ENCODE assay signal across 19 cellular contexts in genomic region chr14:83887871-83888270, GRCh38.
DNase-seq lines count a peak whose midpoint lies in the region; ATAC-seq, FAIRE-seq and TF ChIP-seq lines count a peak whose summit lies in the region.
"Had no signal": no experiment of that assay in that cellular context is flagged by ENCODE, and none has a peak within 500 bp of the region (broad histone marks: within the 10 kb centered on the region; RNA-seq: fewer than 3 reads in every experiment).

No MANE protein-coding gene starts in this region.

- no peak for TF ChIP-seq RAD21 in SK-N-SH (IDR thresholded peaks at IDR 0.05; ENCODE audit: low read length)

- no peak overlapping the region for H3K4me3 ChIP-seq in SK-N-SH (ENCODE audit: low read depth in 2 of 2, low read length in 1 of 2)
- no peak overlapping the region for H3K4me3 ChIP-seq in adipocyte (ENCODE audit: low read length)
- no peak overlapping the region for H3K4me3 ChIP-seq in fibroblast of villous mesenchyme (ENCODE audit: low read depth, low read length)
- H3K4me3 ChIP-seq in neuronal stem cell (ENCODE audit: low read length in 2 of 2) = no peak overlapping the region
- H3K4me3 ChIP-seq: BLaER1 treated with 17β-estradiol and CSF1 and Interleukin-3, amounts not matched to agents 10 nM and 100 nM; GM12878 had no signal

- no peaks in the 10 kb centered on the region for H3K4me1 ChIP-seq in SK-N-SH (ENCODE audit: control insufficient read depth in 1 of 2, insufficient read depth in 2 of 2, low read depth in 1 of 2, low read length in 1 of 2)
- H3K4me1 ChIP-seq in adipocyte (ENCODE audit: control insufficient read depth, insufficient read depth, low read length) = no peaks in the 10 kb centered on the region
- peaks cover 0 to 3% of the 10 kb centered on the region in 2 donors for H3K4me1 ChIP-seq in neuronal stem cell (ENCODE audit: control insufficient read depth in 2 of 2, insufficient read depth in 1 of 2, low read depth in 1 of 2, low read length in 2 of 2)
- H3K4me1 ChIP-seq: BLaER1 treated with 17β-estradiol and CSF1 and Interleukin-3, amounts not matched to agents 10 nM and 100 nM had no signal

- H3K36me3 ChIP-seq in SK-N-SH (replicated peaks in 1 of 2; ENCODE audit: control insufficient read depth in 1 of 2, insufficient read depth in 2 of 2, low read length in 1 of 2) (no peaks in the 10 kb centered on the region), adipocyte (ENCODE audit: control insufficient read depth, insufficient read depth, low read length, severe bottlenecking) (no peaks in the 10 kb centered on the region), neuronal stem cell (replicated peaks in 1 of 2; ENCODE audit: control insufficient read depth in 2 of 2, insufficient read depth in 2 of 2, low read length in 2 of 2) (no peaks in the 10 kb centered on the region)
- H3K36me3 ChIP-seq: BLaER1 treated with 17β-estradiol and CSF1 and Interleukin-3, amounts not matched to agents 10 nM and 100 nM had no signal

- no peaks in the 10 kb centered on the region for H3K79me1 ChIP-seq in neuronal stem cell (ENCODE audit: low read depth, low read length)

- TF ChIP-seq POLR2A in GM12891 (IDR thresholded peaks at IDR 0.05; ENCODE audit: low read depth, low read length) = no peak

- H2BK5ac ChIP-seq in neuronal stem cell (ENCODE audit: low read length) = no peak overlapping the region

- no peak overlapping the region for H3K18ac ChIP-seq in neuronal stem cell (ENCODE audit: low read length)

- CTCF ChIA-PET in SK-N-SH (lab: Yijun Ruan, JAX) = no interaction called here

- POLR2A ChIA-PET in SK-N-SH (lab: Yijun Ruan, JAX) = no interaction called here

- no peaks in the 10 kb centered on the region for H4K20me1 ChIP-seq in SK-N-SH (ENCODE audit: insufficient read depth)
- H4K20me1 ChIP-seq: BLaER1 treated with 17β-estradiol and CSF1 and Interleukin-3, amounts not matched to agents 10 nM and 100 nM had no signal

- H3K79me2 ChIP-seq in SK-N-SH (ENCODE audit: insufficient read depth) = no peaks in the 10 kb centered on the region

- no peak for DNase-seq in SK-N-SH
- peak; percentile 52 for DNase-seq in adipocyte (ENCODE audit: low read depth)
- DNase-seq in fibroblast of villous mesenchyme (ENCODE audit: low read depth) = peak; percentile 3
- DNase-seq in neuronal stem cell (ENCODE audit: low spot score) = no peak
- DNase-seq in GM12891 (ENCODE audit: insufficient read length, low spot score) = no peak
- DNase-seq in D341Med (ENCODE audit: low spot score) = no peak
- DNase-seq: Calu3; CD8-positive, alpha-beta T cell; DMS 273 treated with DMSO at 0.1 percent for 48 hours; DMS53; DND-41; EL; GOT3; H7 had no signal

- 13% methylated on average over 1 of the region's 1 CpG for WGBS in SK-N-SH (ENCODE audit: low lambda C conversion rate)
- WGBS in neuronal stem cell (ENCODE audit: extremely low coverage in 2 of 2, insufficient read length in 2 of 2, insufficient replicate concordance in 1 of 2), 2 donors = no CpG with 5 or more reads among the region's 1 CpG

- no peak overlapping the region for H2BK12ac ChIP-seq in neuronal stem cell (ENCODE audit: low read length)

- no peak overlapping the region for H4K91ac ChIP-seq in neuronal stem cell (ENCODE audit: low read depth, low read length, poor library complexity)

- H3K27ac ChIP-seq in SK-N-SH (ENCODE audit: low read depth in 2 of 2, low read length in 1 of 2) (no peak overlapping the region), neuronal stem cell (replicated peaks; ENCODE audit: low read length) (no peak overlapping the region)
- H3K27ac ChIP-seq: 22Rv1; BLaER1 treated with 17β-estradiol and CSF1 and Interleukin-3, amounts not matched to agents 10 nM and 100 nM had no signal

- no peaks in the 10 kb centered on the region for H3F3A ChIP-seq in SK-N-SH (replicated peaks; ENCODE audit: insufficient read depth)

- H3K9me2 ChIP-seq in SK-N-SH = no peaks in the 10 kb centered on the region

- no peak overlapping the region for H2AFZ ChIP-seq in SK-N-SH (ENCODE audit: low read depth)
- peak overlapping the region; percentile 54 for H2AFZ ChIP-seq in neuronal stem cell (ENCODE audit: low read length)

- ATAC-seq in SK-N-SH treated with all-trans-retinoic acid at 6 μM for 48 hours (no peak), GM19467 (IDR thresholded peaks at IDR 0.05; ENCODE audit: unreplicated experiment) (no peak)
- ATAC-seq: CD8-positive, alpha-beta T cell; GM12878 had no signal

- no peak for TF ChIP-seq EP300 in SK-N-SH (IDR thresholded peaks at IDR 0.05; ENCODE audit: borderline replicate concordance in 1 of 2, low read depth in 1 of 2, low read length in 1 of 2)

- no peak overlapping the region for H2AK5ac ChIP-seq in neuronal stem cell (ENCODE audit: low read depth, low read length)

- no peak overlapping the region for H3K4ac ChIP-seq in neuronal stem cell (ENCODE audit: low read length)

- H3K9ac ChIP-seq in SK-N-SH = no peak overlapping the region
- no peak overlapping the region for H3K9ac ChIP-seq in adipocyte (ENCODE audit: low read length)
- H3K9ac ChIP-seq in neuronal stem cell (ENCODE audit: low read depth, low read length, poor library complexity) = no peak overlapping the region
- H3K9ac ChIP-seq: BLaER1 treated with 17β-estradiol and CSF1 and Interleukin-3, amounts not matched to agents 10 nM and 100 nM had no signal

- TF ChIP-seq CTCF in SK-N-SH (IDR thresholded peaks at IDR 0.05) = no peak
- TF ChIP-seq CTCF in fibroblast of villous mesenchyme (IDR thresholded peaks at IDR 0.05; ENCODE audit: insufficient read depth, low read depth, low read length) = no peak

- no peak overlapping the region for H2BK120ac ChIP-seq in neuronal stem cell (ENCODE audit: low read depth, low read length)

- FAIRE-seq in GM12891 (lab: Jason Lieb, UNC) = no peak
- FAIRE-seq: GM12878 had no signal

- no peak overlapping the region for H3K23ac ChIP-seq in neuronal stem cell (ENCODE audit: low read depth, low read length, poor library complexity)

- H4K8ac ChIP-seq in neuronal stem cell (ENCODE audit: low read depth, low read length) = no peak overlapping the region

- H3K14ac ChIP-seq in neuronal stem cell (ENCODE audit: low read length) = no peak overlapping the region

- no peaks in the 10 kb centered on the region for H3K9me3 ChIP-seq in SK-N-SH
- H3K9me3 ChIP-seq in adipocyte (ENCODE audit: control insufficient read depth, low read length) = no peaks in the 10 kb centered on the region
- no peaks in the 10 kb centered on the region for H3K9me3 ChIP-seq in neuronal stem cell (replicated peaks in 1 of 2; ENCODE audit: control insufficient read depth in 2 of 2, insufficient read depth in 1 of 2, low read depth in 1 of 2, low read length in 2 of 2)
- H3K9me3 ChIP-seq: BLaER1 treated with 17β-estradiol and CSF1 and Interleukin-3, amounts not matched to agents 10 nM and 100 nM had no signal

- H2BK15ac ChIP-seq in neuronal stem cell (ENCODE audit: low read length) = no peak overlapping the region

- H3K27me3 ChIP-seq in SK-N-SH (ENCODE audit: insufficient read depth) (no peaks in the 10 kb centered on the region), adipocyte (replicated peaks; ENCODE audit: control insufficient read depth, insufficient read depth, low read length) (no peaks in the 10 kb centered on the region), neuronal stem cell (ENCODE audit: control insufficient read depth in 3 of 3, insufficient read depth in 3 of 3, low read depth in 1 of 3, low read length in 3 of 3) (no peaks in the 10 kb centered on the region)
- H3K27me3 ChIP-seq: BLaER1 treated with 17β-estradiol and CSF1 and Interleukin-3, amounts not matched to agents 10 nM and 100 nM had no signal

- H3K4me2 ChIP-seq in SK-N-SH (no peak overlapping the region), neuronal stem cell (ENCODE audit: insufficient read depth, low read length, poor library complexity, severe bottlenecking) (no peak overlapping the region)
- H3K4me2 ChIP-seq: BLaER1 treated with 17β-estradiol and CSF1 and Interleukin-3, amounts not matched to agents 10 nM and 100 nM had no signal

TF ChIP-seq in SK-N-SH, 30 proteins besides CTCF, POLR2A, EP300 and RAD21:
- TF ChIP-seq FOXM1 (IDR thresholded peaks at IDR 0.05; ENCODE audit: low read depth) = no peak
- TF ChIP-seq TCF12 (IDR thresholded peaks at IDR 0.05) = 0 out of 2 replicates have a peak, but pooled peaks have one; percentile 28
TF ChIP-seq in SK-N-SH: peak in this region for 1.

TF ChIP-seq in SK-N-SH treated with all-trans-retinoic acid at 6 μM for 48 hours, 23 proteins besides CTCF, POLR2A, EP300 and RAD21 (continues in another document):
- no peak for TF ChIP-seq ZFP3 (CRISPR knock-in tag; IDR thresholded peaks at IDR 0.05)
- TF ChIP-seq TOX (CRISPR knock-in tag; IDR thresholded peaks at IDR 0.05; ENCODE audit: borderline replicate concordance) = no peak
- no peak for TF ChIP-seq ZNF565 (CRISPR knock-in tag; conservative IDR thresholded peaks at IDR 0.05; ENCODE audit: low read depth)

TF ChIP-seq in GM12891, 5 proteins besides CTCF, POLR2A, EP300 and RAD21:
- TF ChIP-seq PAX5 (IDR thresholded peaks at IDR 0.05; ENCODE audit: insufficient read depth, low read length, severe bottlenecking) = no peak
- TF ChIP-seq POLR2AphosphoS5 (IDR thresholded peaks at IDR 0.05; ENCODE audit: low read depth, low read length) = no peak
- TF ChIP-seq POU2F2 (IDR thresholded peaks at IDR 0.05; ENCODE audit: low read depth, low read length) = no peak
- TF ChIP-seq SPI1 (IDR thresholded peaks at IDR 0.05; ENCODE audit: low read depth, low read length) = no peak
- no peak for TF ChIP-seq TAF1 (IDR thresholded peaks at IDR 0.05; ENCODE audit: low read depth, low read length)

Comparison
In these comparisons a context has a peak if more than half of its experiments do, and no peak if none do; other contexts are left out.
1. DNase-seq: peak in adipocyte (single experiment) and fibroblast of villous mesenchyme (single experiment); none in SK-N-SH (single experiment), neuronal stem cell (single experiment), GM12891 (single experiment) and D341Med (single experiment).